In the genomic region with DNA sequence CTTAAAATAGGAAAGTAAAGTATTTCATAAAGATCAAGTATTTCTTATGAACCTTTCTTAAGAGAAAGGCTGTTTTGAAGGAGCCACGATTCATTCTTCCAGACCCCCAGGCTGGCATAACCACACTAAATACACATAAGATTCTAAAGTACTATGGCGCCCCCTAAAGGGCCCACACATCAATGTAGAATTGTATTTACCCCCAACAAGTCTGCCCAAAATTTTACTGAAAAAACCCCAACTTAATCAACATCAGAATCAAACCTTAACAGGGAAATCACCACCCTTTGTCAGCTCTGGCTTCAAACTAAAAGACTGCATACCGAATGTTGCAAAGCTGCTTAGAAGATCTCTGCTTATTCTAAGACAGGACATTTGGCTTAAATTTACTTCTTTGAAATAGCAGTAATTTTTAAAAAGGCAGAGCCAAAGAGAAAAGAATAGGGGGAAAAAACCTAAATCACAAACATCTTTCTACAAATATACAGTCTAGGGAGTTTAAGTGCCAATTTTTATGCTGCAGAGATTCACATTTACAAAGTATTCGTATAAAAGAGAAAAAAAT, we compare ENCODE assay signal across 8 cellular contexts. TPM values are rescaled to one million over a fixed set of nuclear protein-coding genes. Genes with fewer than 3 reads are reported as not detected.
DNase-seq lines count a peak whose midpoint lies in the region; FAIRE-seq and TF ChIP-seq lines count a peak whose summit lies in the region.

No MANE protein-coding gene starts in this region.

- peak; percentile 56 for TF ChIP-seq CTCF in BE2C (IDR thresholded peaks at IDR 0.05; ENCODE audit: low read depth, low read length)
- peak; percentile 46; the same call in 1 of the 2 replicates for TF ChIP-seq CTCF in GM12874 (IDR thresholded peaks at IDR 0.05; ENCODE audit: insufficient read depth, low read depth, low read length)
- TF ChIP-seq CTCF in adrenal gland (IDR thresholded peaks at IDR 0.05) = peak in 5 of 6 experiments; percentile 13 to 50 (median 32)
- TF ChIP-seq CTCF in kidney (IDR thresholded peaks at IDR 0.05; ENCODE audit: borderline replicate concordance, extremely low read depth, insufficient read depth) = peak; percentile 29
- peak; percentile 79 for TF ChIP-seq CTCF in type B pancreatic cell (conservative IDR thresholded peaks at IDR 0.05)

- H3K27me3 ChIP-seq in BE2C (no peaks in the 10 kb centered on the region), adrenal gland (no peaks in the 10 kb centered on the region)

- no peak overlapping the region for H3K27ac Mint-ChIP-seq in type B pancreatic cell

- H3K9ac ChIP-seq in kidney (ENCODE audit: low read length in 2 of 2) = no peak overlapping the region

- no peak for FAIRE-seq in kidney (lab: Jason Lieb, UNC)

- H3K4me1 Mint-ChIP-seq in type B pancreatic cell (ENCODE audit: unreplicated experiment) = peaks cover 3% of the 10 kb centered on the region

- H3K4me3 Mint-ChIP-seq in type B pancreatic cell = no peak overlapping the region

- H3K36me3 Mint-ChIP-seq in type B pancreatic cell = peaks cover 34% of the 10 kb centered on the region

- intact Hi-C loops in adrenal gland (cut with DNase I) (loop anchor here (5.0 to 10.0 kb wide), 2 partner anchors 95 to 323 kb away; no protein-coding TSS in a partner anchor), kidney (cut with DNase I) (loop anchor here (10.0 kb wide), 1 partner anchor 95 kb away; no protein-coding TSS in a partner anchor)

- H3K9me3 ChIP-seq in BE2C (no peaks in the 10 kb centered on the region), adrenal gland (replicated peaks in 1 of 3) (no peaks in the 10 kb centered on the region), kidney (ENCODE audit: control insufficient read depth in 1 of 2, low read length in 2 of 2) (no peaks in the 10 kb centered on the region)

- peak; percentile 60 for DNase-seq in BE2C
- peak; percentile 44 to 45 for DNase-seq in NOMO-1 (lab: John Stamatoyannopoulos, UW; ENCODE audit: unreplicated experiment in 2 of 2)
- peak in 2 of 7 donors; percentile 32 to 47 for DNase-seq in adrenal gland
- DNase-seq in kidney = no peak
- no peak for DNase-seq in type B pancreatic cell (ENCODE audit: extremely low spot score, unreplicated experiment)
- DNase-seq in NCI-H2029 treated with DMSO at 0.1 percent for 48 hours (lab: John Stamatoyannopoulos, UW) = no peak
- no peak for DNase-seq in cerebellar nuclear complex (lab: John Stamatoyannopoulos, UW)

- H3K4me3 ChIP-seq in BE2C (ENCODE audit: low read depth, low read length) (no peak overlapping the region), adrenal gland (no peak overlapping the region), kidney (ENCODE audit: low read length in 2 of 2) (no peak overlapping the region)

- H3K4me1 ChIP-seq in BE2C = no peaks in the 10 kb centered on the region
- peaks cover 4 to 6% of the 10 kb centered on the region in 2 donors for H3K4me1 ChIP-seq in adrenal gland (replicated peaks in 1 of 2)
- H3K4me1 ChIP-seq in kidney (ENCODE audit: control insufficient read depth in 1 of 2, insufficient read depth in 1 of 2, low read depth in 1 of 2, low read length in 2 of 2) = peaks cover 0 to 2% of the 10 kb centered on the region in 2 donors

- 38 to 55% (median 45%) methylated on average over 4 of the region's 4 CpGs for WGBS in adrenal gland, 4 donors

- TF ChIP-seq POLR2A in adrenal gland (IDR thresholded peaks at IDR 0.05) = no peak

- H3K27ac ChIP-seq in adrenal gland (no peak overlapping the region), kidney (ENCODE audit: low read depth in 2 of 2, low read length in 2 of 2) (no peak overlapping the region)

- no peaks in the 10 kb centered on the region for H3K27me3 Mint-ChIP-seq in type B pancreatic cell

- H3K36me3 ChIP-seq in BE2C (no peaks in the 10 kb centered on the region), adrenal gland (replicated peaks in 1 of 2) (peaks cover 0 to 78% of the 10 kb centered on the region in 2 donors), kidney (ENCODE audit: control insufficient read depth in 1 of 2, insufficient read depth in 2 of 2, low read length in 2 of 2) (peaks cover 20 to 25% of the 10 kb centered on the region in 2 donors)

- no peaks in the 10 kb centered on the region for H3K9me3 Mint-ChIP-seq in type B pancreatic cell

RNA-seq across cellular contexts. Expression of gene BCL2, which starts 20.4 kb away (rescaled TPM):
- 15.4 TPM for polyA plus RNA-seq in BE2C (2012; ENCODE audit: insufficient read depth, insufficient read length, low read depth)
- total RNA-seq in adrenal gland = 1 to 10 TPM in 7 of 8 donors, under 1 TPM in 1; 0.85 to 7.7 (median 4.0) TPM
- polyA plus RNA-seq in adrenal gland = 1 to 10 TPM; 1.2 to 2.9 (median 1.5) TPM
- 39.2 TPM for total RNA-seq in kidney
- polyA plus RNA-seq in kidney (ENCODE audit: insufficient read depth, low read depth, low replicate concordance) = 6.0 TPM
- total RNA-seq in type B pancreatic cell (ENCODE audit: low replicate concordance) = 16.5 and 21.9 TPM in 2 replicates

RNA-seq across cellular contexts. Expression of gene KDSR, which starts 27.0 kb away (rescaled TPM):
- 11.0 TPM for polyA plus RNA-seq in BE2C (2012; ENCODE audit: insufficient read depth, insufficient read length, low read depth)
- total RNA-seq in adrenal gland (100 to 1,000 TPM in 1 of 8 donors, 10 to 100 TPM in 7; 39.8 to 102 (median 52.5) TPM), kidney (73.5 TPM), type B pancreatic cell (ENCODE audit: low replicate concordance) (50.2 and 52.7 TPM in 2 replicates)
- polyA plus RNA-seq in adrenal gland (10 to 100 TPM in 2 of 3 donors, 1 to 10 TPM in 1; 8.2 to 36.7 (median 15.1) TPM), kidney (ENCODE audit: insufficient read depth, low read depth, low replicate concordance) (22.5 TPM)

Comparison
In these comparisons a context has a peak if more than half of its experiments do, and no peak if none do; other contexts are left out.
1. DNase-seq: peak in BE2C (single experiment) and NOMO-1 (2 of 2); none in kidney (single experiment), type B pancreatic cell (single experiment), NCI-H2029 treated with DMSO at 0.1 percent for 48 hours (single experiment) and cerebellar nuclear complex (0 of 2).
2. CTCF ChIP-seq: peak in every context shown above with its lines; median percentile 79 in type B pancreatic cell; 56 in BE2C; 46 in GM12874; 32 in adrenal gland; 29 in kidney.